Comparison of ENCODE assay signal across 10 cellular contexts in the genomic region with DNA sequence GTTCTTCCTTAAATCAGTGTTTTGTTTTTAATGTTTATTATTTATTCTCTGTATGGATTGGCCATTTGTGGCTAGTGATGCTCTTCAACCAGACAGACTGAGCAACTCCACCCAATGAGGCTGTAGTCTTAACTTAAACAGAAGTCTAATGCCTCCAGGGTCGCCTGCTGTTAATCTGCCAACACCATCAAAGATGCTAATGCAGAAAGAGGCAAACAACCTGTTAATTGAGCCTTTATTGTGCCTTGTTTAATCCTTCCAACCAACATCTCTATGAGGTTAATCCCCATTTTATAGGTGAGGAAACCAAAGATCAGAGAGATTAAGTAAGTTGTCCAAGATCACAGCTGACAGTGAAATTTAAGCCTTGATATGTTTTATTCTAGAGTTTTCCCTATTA.
"Had no signal": no experiment of that assay in that cellular context is flagged by ENCODE, and none has a peak within 500 bp of the region (broad histone marks: within the 10 kb centered on the region; RNA-seq: fewer than 3 reads in every experiment).

No MANE protein-coding gene starts in this region.

- H2AFZ ChIP-seq: GM23248 had no signal

- H3K9ac ChIP-seq: GM23248 had no signal

- FAIRE-seq: H1, H54 had no signal

- DNase-seq: GM23248, GOT3, H7, H9, HCEC 1CT, HFFc6 had no signal

- ATAC-seq: GM23338, HCT116 had no signal

- H3K4me3 ChIP-seq: GM23248, GM23338 had no signal

- H3K27ac ChIP-seq: GM23248 had no signal

- H3K4me2 ChIP-seq: GM23338 had no signal
